ENCODE assay signal across 8 cellular contexts in genomic region chr17:4858880-4859260, GRCh38. TPM values are rescaled to one million over a fixed set of nuclear protein-coding genes. Genes with fewer than 3 reads are reported as not detected.
DNase-seq lines count a peak whose midpoint lies in the region; ATAC-seq and TF ChIP-seq lines count a peak whose summit lies in the region.
"Had no signal": no experiment of that assay in that cellular context is flagged by ENCODE, and none has a peak within 500 bp of the region (broad histone marks: within the 10 kb centered on the region; RNA-seq: fewer than 3 reads in every experiment).

No MANE protein-coding gene starts in this region.

- no peak overlapping the region for H3K27ac Mint-ChIP-seq in glutamatergic neuron (ENCODE audit: unreplicated experiment)
- H3K27ac Mint-ChIP-seq: stimulated activated naive CD8-positive, alpha-beta T cell treated with anti-CD3 and anti-CD28 coated beads, Interleukin-15, Interleukin-2, amounts not matched to agents 100 ng/mL and 50 ng/mL, for 24 hours had no signal

- H3K36me3 Mint-ChIP-seq in glutamatergic neuron (ENCODE audit: unreplicated experiment) = no peaks in the 10 kb centered on the region

- peaks cover 7% of the 10 kb centered on the region for H3K9me3 Mint-ChIP-seq in glutamatergic neuron (ENCODE audit: unreplicated experiment)
- H3K9me3 Mint-ChIP-seq: stimulated activated naive CD8-positive, alpha-beta T cell treated with anti-CD3 and anti-CD28 coated beads, Interleukin-15, Interleukin-2, amounts not matched to agents 100 ng/mL and 50 ng/mL, for 24 hours had no signal

- ATAC-seq in sciatic nerve = peak; percentile 38
- ATAC-seq in GM18861 (IDR thresholded peaks at IDR 0.05; ENCODE audit: unreplicated experiment) = no peak
- ATAC-seq in GM18517 (IDR thresholded peaks at IDR 0.05; ENCODE audit: unreplicated experiment) = no peak
- ATAC-seq: activated CD4-positive, CD25-positive, alpha-beta regulatory T cell treated with anti-CD3 and anti-CD28 coated beads, Interleukin-2, amount 50 U/mL, for 24 hours had no signal

- intact Hi-C loops in sciatic nerve (cut with DNase I) = no loop called here

- H3K27me3 Mint-ChIP-seq in glutamatergic neuron (ENCODE audit: unreplicated experiment) = peaks cover 12% of the 10 kb centered on the region
- H3K27me3 Mint-ChIP-seq: stimulated activated naive CD8-positive, alpha-beta T cell treated with anti-CD3 and anti-CD28 coated beads, Interleukin-15, Interleukin-2, amounts not matched to agents 100 ng/mL and 50 ng/mL, for 24 hours had no signal

- H3K4me1 Mint-ChIP-seq in glutamatergic neuron (ENCODE audit: low read depth, unreplicated experiment) = peaks cover 39% of the 10 kb centered on the region

- H3K4me3 Mint-ChIP-seq in glutamatergic neuron (ENCODE audit: unreplicated experiment) = peak overlapping the region; percentile 49
- H3K4me3 Mint-ChIP-seq: stimulated activated naive CD8-positive, alpha-beta T cell treated with anti-CD3 and anti-CD28 coated beads, Interleukin-15, Interleukin-2, amounts not matched to agents 100 ng/mL and 50 ng/mL, for 24 hours had no signal

- DNase-seq in NCI-H226 (peak; percentile 69), glutamatergic neuron (no peak), sciatic nerve (ENCODE audit: low spot score) (no peak)
- no peak for DNase-seq in effector CD4-positive, alpha-beta T cell

- TF ChIP-seq CTCF in glutamatergic neuron (IDR thresholded peaks at IDR 0.05; ENCODE audit: partially characterized antibody, unreplicated experiment) = no peak

RNA-seq across cellular contexts. Expression of gene MINK1, which starts 25.7 kb away (rescaled TPM):
- total RNA-seq in glutamatergic neuron (ENCODE audit: unreplicated experiment) (130 TPM), sciatic nerve (95.0 TPM)

RNA-seq across cellular contexts. Expression of gene C17orf107, which starts 40.5 kb away (rescaled TPM):
- total RNA-seq in glutamatergic neuron (ENCODE audit: unreplicated experiment) (11.1 TPM), sciatic nerve (2.4 TPM)

RNA-seq across cellular contexts. Expression of gene CHRNE, which starts 44.0 kb away (rescaled TPM):
- total RNA-seq in glutamatergic neuron (ENCODE audit: unreplicated experiment) (0.69 TPM), sciatic nerve (2.3 TPM)

RNA-seq across cellular contexts. Expression of gene PLD2, which starts 51.9 kb away (rescaled TPM):
- 61.4 TPM for total RNA-seq in glutamatergic neuron (ENCODE audit: unreplicated experiment)
- 47.0 TPM for total RNA-seq in sciatic nerve
